Comparison of ENCODE assay signal across 1 cellular context in genomic region chrX:70132877-70133302, GRCh38.
TF ChIP-seq lines count a peak whose summit lies in the region.

No MANE protein-coding gene starts in this region.

TF ChIP-seq in HepG2, 621 proteins besides CTCF, POLR2A, EP300 and RAD21 (continued from another document):
- TF ChIP-seq HMGXB3 (CRISPR knock-in tag; IDR thresholded peaks at IDR 0.05; ENCODE audit: borderline replicate concordance) (no peak), GABPA (IDR thresholded peaks at IDR 0.05; ENCODE audit: low read depth, low read length) (no peak; the same call in 1 of the 2 replicates), GABPA (CRISPR knock-in tag; IDR thresholded peaks at IDR 0.05; ENCODE audit: low read depth) (peak; percentile 64; the same call in 1 of the 2 replicates), ZNF772 (CRISPR knock-in tag; IDR thresholded peaks at IDR 0.05) (no peak), ZNF558 (CRISPR knock-in tag; IDR thresholded peaks at IDR 0.05; ENCODE audit: borderline replicate concordance) (no peak), SUZ12 (IDR thresholded peaks at IDR 0.05; ENCODE audit: low read depth, low read length) (no peak), DRAP1 (CRISPR knock-in tag; IDR thresholded peaks at IDR 0.05) (no peak)
TF ChIP-seq in HepG2: peak in this region for 2.
